ENCODE assay signal across 1 cellular context in the genomic region with DNA sequence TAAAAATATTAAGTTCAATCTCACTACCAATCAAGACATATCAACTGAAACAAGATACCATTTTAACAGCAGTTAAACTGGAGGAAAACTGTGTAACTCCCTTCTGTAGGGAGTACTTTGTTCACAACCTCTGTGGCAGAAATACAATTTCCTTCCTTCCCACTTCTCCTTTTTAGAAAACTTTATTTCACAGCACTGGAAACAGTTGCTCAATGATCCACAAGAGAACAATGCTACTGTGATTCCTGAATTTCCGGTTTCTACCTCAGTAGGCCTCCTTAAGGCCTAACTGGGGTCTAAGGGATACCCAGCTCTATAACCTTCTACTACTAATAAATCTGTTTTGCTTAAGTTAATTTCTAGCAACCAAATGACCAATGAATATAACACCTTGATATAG.
TF ChIP-seq lines count a peak whose summit lies in the region.

No MANE protein-coding gene starts in this region.

TF ChIP-seq in K562, 482 proteins besides CTCF, POLR2A, EP300 and RAD21:
- TF ChIP-seq SMARCC2 (IDR thresholded peaks at IDR 0.05; ENCODE audit: low read depth) (no peak), CEBPG (CRISPR knock-in tag; IDR thresholded peaks at IDR 0.05) (no peak), CEBPG (tag; conservative IDR thresholded peaks at IDR 0.05 in 1 of 2, IDR thresholded peaks at IDR 0.05 in 1 of 2) (0 out of 4 replicates have a peak, but pooled peaks of 1 of the 2 experiments have one; percentile 23), ETV6 (IDR thresholded peaks at IDR 0.05; ENCODE audit: borderline replicate concordance in 1 of 2, low read depth in 2 of 2, low read length in 1 of 2) (0 out of 4 replicates have a peak, but pooled peaks of 1 of the 2 experiments have one; percentile 15), ETV6 (CRISPR knock-in tag; IDR thresholded peaks at IDR 0.05; ENCODE audit: borderline replicate concordance) (no peak), SPI1 (IDR thresholded peaks at IDR 0.05; ENCODE audit: borderline replicate concordance, low read depth, low read length) (peak; percentile 96), EZH2 (IDR thresholded peaks at IDR 0.05; ENCODE audit: borderline replicate concordance, low read depth, low read length) (no peak), MIER1 (IDR thresholded peaks at IDR 0.05; ENCODE audit: low read depth) (no peak), POLR2H (tag; IDR thresholded peaks at IDR 0.05; ENCODE audit: low read depth) (0 out of 2 replicates have a peak, but pooled peaks have one; percentile 24), SOX6 (IDR thresholded peaks at IDR 0.05) (peak; percentile 69; the same call in 1 of the 2 replicates)
- TF ChIP-seq, protein P1, sequence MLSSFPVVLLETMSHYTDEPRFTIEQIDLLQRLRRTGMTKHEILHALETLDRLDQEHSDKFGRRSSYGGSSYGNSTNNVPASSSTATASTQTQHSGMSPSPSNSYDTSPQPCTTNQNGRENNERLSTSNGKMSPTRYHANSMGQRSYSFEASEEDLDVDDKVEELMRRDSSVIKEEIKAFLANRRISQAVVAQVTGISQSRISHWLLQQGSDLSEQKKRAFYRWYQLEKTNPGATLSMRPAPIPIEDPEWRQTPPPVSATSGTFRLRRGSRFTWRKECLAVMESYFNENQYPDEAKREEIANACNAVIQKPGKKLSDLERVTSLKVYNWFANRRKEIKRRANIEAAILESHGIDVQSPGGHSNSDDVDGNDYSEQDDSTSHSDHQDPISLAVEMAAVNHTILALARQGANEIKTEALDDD (IDR thresholded peaks at IDR 0.05): 0 out of 2 replicates have a peak, but pooled peaks have one; percentile 16
- TF ChIP-seq, protein P2, sequence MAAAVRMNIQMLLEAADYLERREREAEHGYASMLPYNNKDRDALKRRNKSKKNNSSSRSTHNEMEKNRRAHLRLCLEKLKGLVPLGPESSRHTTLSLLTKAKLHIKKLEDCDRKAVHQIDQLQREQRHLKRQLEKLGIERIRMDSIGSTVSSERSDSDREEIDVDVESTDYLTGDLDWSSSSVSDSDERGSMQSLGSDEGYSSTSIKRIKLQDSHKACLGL (CRISPR knock-in tag; IDR thresholded peaks at IDR 0.05; ENCODE audit: borderline replicate concordance, poor library complexity, severe bottlenecking): no peak
- TF ChIP-seq, protein P3, sequence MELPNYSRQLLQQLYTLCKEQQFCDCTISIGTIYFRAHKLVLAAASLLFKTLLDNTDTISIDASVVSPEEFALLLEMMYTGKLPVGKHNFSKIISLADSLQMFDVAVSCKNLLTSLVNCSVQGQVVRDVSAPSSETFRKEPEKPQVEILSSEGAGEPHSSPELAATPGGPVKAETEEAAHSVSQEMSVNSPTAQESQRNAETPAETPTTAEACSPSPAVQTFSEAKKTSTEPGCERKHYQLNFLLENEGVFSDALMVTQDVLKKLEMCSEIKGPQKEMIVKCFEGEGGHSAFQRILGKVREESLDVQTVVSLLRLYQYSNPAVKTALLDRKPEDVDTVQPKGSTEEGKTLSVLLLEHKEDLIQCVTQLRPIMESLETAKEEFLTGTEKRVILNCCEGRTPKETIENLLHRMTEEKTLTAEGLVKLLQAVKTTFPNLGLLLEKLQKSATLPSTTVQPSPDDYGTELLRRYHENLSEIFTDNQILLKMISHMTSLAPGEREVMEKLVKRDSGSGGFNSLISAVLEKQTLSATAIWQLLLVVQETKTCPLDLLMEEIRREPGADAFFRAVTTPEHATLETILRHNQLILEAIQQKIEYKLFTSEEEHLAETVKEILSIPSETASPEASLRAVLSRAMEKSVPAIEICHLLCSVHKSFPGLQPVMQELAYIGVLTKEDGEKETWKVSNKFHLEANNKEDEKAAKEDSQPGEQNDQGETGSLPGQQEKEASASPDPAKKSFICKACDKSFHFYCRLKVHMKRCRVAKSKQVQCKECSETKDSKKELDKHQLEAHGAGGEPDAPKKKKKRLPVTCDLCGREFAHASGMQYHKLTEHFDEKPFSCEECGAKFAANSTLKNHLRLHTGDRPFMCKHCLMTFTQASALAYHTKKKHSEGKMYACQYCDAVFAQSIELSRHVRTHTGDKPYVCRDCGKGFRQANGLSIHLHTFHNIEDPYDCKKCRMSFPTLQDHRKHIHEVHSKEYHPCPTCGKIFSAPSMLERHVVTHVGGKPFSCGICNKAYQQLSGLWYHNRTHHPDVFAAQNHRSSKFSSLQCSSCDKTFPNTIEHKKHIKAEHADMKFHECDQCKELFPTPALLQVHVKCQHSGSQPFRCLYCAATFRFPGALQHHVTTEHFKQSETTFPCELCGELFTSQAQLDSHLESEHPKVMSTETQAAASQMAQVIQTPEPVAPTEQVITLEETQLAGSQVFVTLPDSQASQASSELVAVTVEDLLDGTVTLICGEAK (IDR thresholded peaks at IDR 0.05): peak; percentile 94
- TF ChIP-seq, protein P3 (CRISPR knock-in tag; IDR thresholded peaks at IDR 0.05): peak; percentile 80
